ENCODE assay signal across 14 cellular contexts in the genomic region with DNA sequence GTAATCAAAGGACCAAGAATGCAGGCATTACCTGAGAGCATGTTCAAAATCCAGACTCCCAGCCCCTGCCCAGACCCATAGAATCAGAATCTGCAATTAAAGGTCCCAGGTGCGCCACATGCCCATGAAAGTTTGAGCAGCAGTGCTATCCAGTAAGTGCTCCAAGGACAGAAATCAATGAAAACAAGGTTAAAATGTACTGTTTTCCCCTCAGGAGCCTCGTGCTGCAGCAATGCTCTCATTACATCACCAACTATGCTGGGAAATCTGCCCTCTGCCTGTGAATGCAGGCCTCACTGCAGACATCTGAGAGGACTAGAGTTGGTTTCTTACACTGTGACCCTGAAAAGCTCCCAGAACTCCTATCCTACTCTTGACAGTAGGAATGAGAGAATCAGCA. TPM values are rescaled to one million over a fixed set of nuclear protein-coding genes. Genes with fewer than 3 reads are reported as not detected.
DNase-seq lines count a peak whose midpoint lies in the region; ATAC-seq and TF ChIP-seq lines count a peak whose summit lies in the region.
"Had no signal": no experiment of that assay in that cellular context is flagged by ENCODE, and none has a peak within 500 bp of the region (broad histone marks: within the 10 kb centered on the region; RNA-seq: fewer than 3 reads in every experiment).

No MANE protein-coding gene starts in this region.

- intact Hi-C loops in body of pancreas (cut with DNase I), result no loop called here

- peak; percentile 35 for ATAC-seq in body of pancreas
- ATAC-seq: activated CD4-positive, CD25-positive, alpha-beta regulatory T cell treated with anti-CD3 and anti-CD28 coated beads, Interleukin-2, amount 50 U/mL, for 24 hours had no signal

- TF ChIP-seq CTCF in cardiac muscle cell (IDR thresholded peaks at IDR 0.05; ENCODE audit: low read depth, low read length), result peak; percentile 58
- TF ChIP-seq CTCF in right atrium auricular region (IDR thresholded peaks at IDR 0.05), result peak in 1 of 2 donors; percentile 12
- peak in 1 of 7 experiments; percentile 19 for TF ChIP-seq CTCF in body of pancreas (IDR thresholded peaks at IDR 0.05)
- peak; percentile 12 for TF ChIP-seq CTCF in kidney epithelial cell (IDR thresholded peaks at IDR 0.05; ENCODE audit: insufficient read depth, low read length, poor library complexity, severe bottlenecking)

- DNase-seq in cardiac muscle cell (ENCODE audit: low read depth in 1 of 2, low spot score in 1 of 2), result peak; percentile 24 to 63
- DNase-seq in right atrium auricular region (ENCODE audit: low spot score), result no peak
- no peak for DNase-seq in body of pancreas
- no peak for DNase-seq in kidney epithelial cell (ENCODE audit: low read depth)
- no peak for DNase-seq in SIG-M5 (lab: John Stamatoyannopoulos, UW)
- no peak for DNase-seq in NCI-H2171 treated with DMSO at 0.1 percent for 48 hours (lab: John Stamatoyannopoulos, UW)
- no peak for DNase-seq in stimulated activated CD4-positive, alpha-beta T cell treated with anti-CD3 and anti-CD28 coated beads, Interleukin-2, amount 100 ng/mL, for 24 hours
- DNase-seq: heart left ventricle, NCI-H2029, ovary had no signal

- no peak overlapping the region for H3K4me3 ChIP-seq in cardiac muscle cell
- H3K4me3 ChIP-seq in right atrium auricular region, result no peak overlapping the region
- no peak overlapping the region for H3K4me3 ChIP-seq in body of pancreas
- no peak overlapping the region for H3K4me3 ChIP-seq in kidney epithelial cell (ENCODE audit: low read depth, low read length)
- H3K4me3 ChIP-seq in subcutaneous abdominal adipose tissue (ENCODE audit: low read depth in 1 of 5, low read length in 5 of 5), result no peak overlapping the region
- H3K4me3 ChIP-seq: heart left ventricle, lung, ovary, tibial nerve had no signal

- H3K4me1 ChIP-seq in cardiac muscle cell (ENCODE audit: low read depth) (no peaks in the 10 kb centered on the region), right atrium auricular region (peaks cover 0 to 4% of the 10 kb centered on the region in 2 donors), body of pancreas (no peaks in the 10 kb centered on the region), subcutaneous abdominal adipose tissue (ENCODE audit: control insufficient read depth in 5 of 5, insufficient read depth in 5 of 5, low read length in 5 of 5) (peaks cover 0 to 8% (median 3%) of the 10 kb centered on the region in 5 donors)
- H3K4me1 ChIP-seq: tibial nerve had no signal

- H3K27me3 ChIP-seq in cardiac muscle cell (no peaks in the 10 kb centered on the region), right atrium auricular region (no peaks in the 10 kb centered on the region), body of pancreas (no peaks in the 10 kb centered on the region), kidney epithelial cell (ENCODE audit: control insufficient read depth, insufficient read depth, low read length) (no peaks in the 10 kb centered on the region), subcutaneous abdominal adipose tissue (ENCODE audit: control insufficient read depth in 5 of 5, insufficient read depth in 4 of 5, low read length in 5 of 5) (no peaks in the 10 kb centered on the region)
- H3K27me3 ChIP-seq: heart left ventricle, ovary, tibial nerve had no signal

- 55 to 56% methylated on average over 1 to 2 of the region's 2 CpGs for WGBS in body of pancreas, 2 donors

- H3K9ac ChIP-seq in subcutaneous abdominal adipose tissue (ENCODE audit: low read length in 5 of 5), result peak overlapping the region in 1 of 5 donors; percentile 39

- H3K27ac ChIP-seq in cardiac muscle cell (peak overlapping the region; percentile 68), right atrium auricular region (no peak overlapping the region), body of pancreas (no peak overlapping the region), subcutaneous abdominal adipose tissue (ENCODE audit: low read depth, low read length) (peak overlapping the region; percentile 42)
- H3K27ac ChIP-seq: heart left ventricle, ovary, tibial nerve had no signal

- no peaks in the 10 kb centered on the region for H3K9me3 ChIP-seq in cardiac muscle cell (ENCODE audit: low read depth)
- no peaks in the 10 kb centered on the region for H3K9me3 ChIP-seq in right atrium auricular region
- H3K9me3 ChIP-seq in body of pancreas, result no peaks in the 10 kb centered on the region
- no peaks in the 10 kb centered on the region for H3K9me3 ChIP-seq in subcutaneous abdominal adipose tissue (ENCODE audit: control insufficient read depth in 5 of 5, low read length in 5 of 5)
- H3K9me3 ChIP-seq: heart left ventricle, ovary, tibial nerve had no signal

- no peak for TF ChIP-seq POLR2A in body of pancreas (IDR thresholded peaks at IDR 0.05)

- H3K36me3 ChIP-seq in cardiac muscle cell (peaks cover 34% of the 10 kb centered on the region), right atrium auricular region (peaks cover 87% of the 10 kb centered on the region), body of pancreas (replicated peaks in 1 of 2; ENCODE audit: insufficient read depth in 1 of 2, low read depth in 2 of 2) (peaks cover 4 to 17% of the 10 kb centered on the region in 2 donors), kidney epithelial cell (ENCODE audit: control insufficient read depth, insufficient read depth, low read length) (no peaks in the 10 kb centered on the region), subcutaneous abdominal adipose tissue (ENCODE audit: control insufficient read depth in 5 of 5, insufficient read depth in 5 of 5, low read length in 5 of 5) (peaks cover 80 to 93% (median 88%) of the 10 kb centered on the region in 5 donors)
- H3K36me3 ChIP-seq: ovary had no signal

RNA-seq across cellular contexts. Expression of a gene that starts 21.1 kb away (rescaled TPM):
- total RNA-seq in cardiac muscle cell (98.2 and 102 TPM in 2 replicates), right atrium auricular region (100 to 1,000 TPM; 186 to 197 TPM), body of pancreas (100 to 1,000 TPM; 126 to 180 TPM), kidney epithelial cell (334 and 356 TPM in 2 replicates)
- 244 and 263 TPM in 2 replicates for polyA plus RNA-seq in cardiac muscle cell

Comparison
In these comparisons a context has a peak if more than half of its experiments do, and no peak if none do; other contexts are left out.
1. DNase-seq: peak in cardiac muscle cell (2 of 2); none in right atrium auricular region (single experiment), body of pancreas (0 of 4), kidney epithelial cell (single experiment), SIG-M5 (single experiment), NCI-H2171 treated with DMSO at 0.1 percent for 48 hours (single experiment) and stimulated activated CD4-positive, alpha-beta T cell treated with anti-CD3 and anti-CD28 coated beads, Interleukin-2, amount 100 ng/mL, for 24 hours (0 of 2).
2. H3K27ac ChIP-seq: peak in cardiac muscle cell (single experiment) and subcutaneous abdominal adipose tissue (single experiment); none in right atrium auricular region (0 of 2) and body of pancreas (0 of 4).